In the genomic region with DNA sequence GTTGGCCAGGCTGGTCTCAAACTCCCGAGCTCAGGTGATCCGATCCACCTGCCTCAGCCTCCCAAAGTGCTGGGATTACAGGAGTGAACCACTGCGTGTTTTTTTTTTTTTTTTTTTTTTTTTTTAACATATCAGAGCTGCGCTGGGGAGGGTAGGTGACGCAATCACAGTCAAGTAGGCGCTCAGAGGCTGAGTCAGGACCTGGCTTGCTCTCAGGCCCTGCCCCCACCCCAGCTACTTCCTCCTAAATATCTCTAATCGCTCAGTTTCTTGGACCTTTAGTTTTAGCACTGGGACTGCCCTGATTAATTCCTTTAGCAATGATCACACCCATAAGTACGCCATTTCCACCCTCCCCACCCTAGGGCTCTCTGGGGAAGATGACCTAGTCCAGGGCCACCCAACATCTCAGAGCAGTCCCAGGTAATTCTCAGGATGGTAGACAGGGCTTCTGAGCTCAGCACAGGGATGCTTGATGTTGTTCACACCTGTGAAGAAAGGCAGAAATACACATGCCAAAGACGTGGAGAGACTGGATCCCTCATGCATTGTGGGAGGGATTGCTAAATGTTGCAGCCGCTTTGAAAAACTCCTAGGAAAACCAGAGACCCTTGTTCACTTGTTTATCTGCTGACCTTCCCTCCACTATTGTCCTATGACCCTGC, we compare ENCODE assay signal across 1 cellular context.
TF ChIP-seq lines count a peak whose summit lies in the region.

No MANE protein-coding gene starts in this region.

TF ChIP-seq in liver, 16 proteins besides CTCF, POLR2A, EP300 and RAD21 (continued from another document):
- TF ChIP-seq GABPA (IDR thresholded peaks at IDR 0.05 in 1 of 2, conservative IDR thresholded peaks at IDR 0.05 in 1 of 2) (no peak), HNF4G (IDR thresholded peaks at IDR 0.05) (no peak)
